24 cellular contexts compared by ENCODE assay signal in genomic region chr10:11918384-11918783, GRCh38.
DNase-seq lines count a peak whose midpoint lies in the region; ATAC-seq and TF ChIP-seq lines count a peak whose summit lies in the region.
"Had no signal": no experiment of that assay in that cellular context is flagged by ENCODE, and none has a peak within 500 bp of the region (broad histone marks: within the 10 kb centered on the region; RNA-seq: fewer than 3 reads in every experiment).

No MANE protein-coding gene starts in this region.

- 0 out of 2 replicates have a peak, but pooled peaks cover 5% of the 10 kb centered on the region for H3F3A ChIP-seq in GM23338 (replicated peaks; ENCODE audit: low read depth)

- peaks cover 4% of the 10 kb centered on the region; the same call in 1 of the 2 replicates for H3K4me1 ChIP-seq in GM23338 (ENCODE audit: insufficient read depth)
- H3K4me1 ChIP-seq: Peyer's patch had no signal

- no peak overlapping the region for H2AFZ ChIP-seq in GM23338

- no peak overlapping the region for H3K4me2 ChIP-seq in GM23338
- H3K4me2 ChIP-seq: KMS-11, SK-N-SH had no signal

- no peaks in the 10 kb centered on the region for H3K27me3 Mint-ChIP-seq in activated naive CD8-positive, alpha-beta T cell treated with anti-CD3 and anti-CD28 coated beads, Interleukin-2, amount 10 ng/mL, durations not matched to agents 7 days and 5 days
- no peaks in the 10 kb centered on the region for H3K27me3 Mint-ChIP-seq in activated naive CD8-positive, alpha-beta T cell treated with anti-CD3 and anti-CD28 coated beads, Interleukin-2, amount 50 U/mL, for 24 hours
- peaks cover 11% of the 10 kb centered on the region for H3K27me3 Mint-ChIP-seq in GM23338 (ENCODE audit: insufficient read depth, low read depth, poor library complexity)
- H3K27me3 Mint-ChIP-seq in T-helper 17 cell: no peaks in the 10 kb centered on the region
- H3K27me3 Mint-ChIP-seq in osteocyte (ENCODE audit: unreplicated experiment): no peaks in the 10 kb centered on the region
- H3K27me3 Mint-ChIP-seq in CD14-positive monocyte (ENCODE audit: low read depth in 3 of 3): peaks cover 0 to 2% (median 0%) of the 10 kb centered on the region in 3 donors
- H3K27me3 Mint-ChIP-seq: IgD-negative memory B cell had no signal

- H3K4me3 Mint-ChIP-seq in activated naive CD8-positive, alpha-beta T cell treated with anti-CD3 and anti-CD28 coated beads, Interleukin-2, amount 10 ng/mL, durations not matched to agents 7 days and 5 days: no peak overlapping the region
- no peak overlapping the region for H3K4me3 Mint-ChIP-seq in activated naive CD8-positive, alpha-beta T cell treated with anti-CD3 and anti-CD28 coated beads, Interleukin-2, amount 50 U/mL, for 24 hours
- H3K4me3 Mint-ChIP-seq in GM23338 (no peak overlapping the region), T-helper 17 cell (no peak overlapping the region), osteocyte (ENCODE audit: unreplicated experiment) (no peak overlapping the region), CD14-positive monocyte (no peak overlapping the region)
- H3K4me3 Mint-ChIP-seq: CD8-positive, alpha-beta T cell; IgD-negative memory B cell had no signal

- H3K4me1 Mint-ChIP-seq in activated naive CD8-positive, alpha-beta T cell treated with anti-CD3 and anti-CD28 coated beads, Interleukin-2, amount 10 ng/mL, durations not matched to agents 7 days and 5 days: peaks cover 6% of the 10 kb centered on the region
- H3K4me1 Mint-ChIP-seq in activated naive CD8-positive, alpha-beta T cell treated with anti-CD3 and anti-CD28 coated beads, Interleukin-2, amount 50 U/mL, for 24 hours: no peaks in the 10 kb centered on the region
- H3K4me1 Mint-ChIP-seq in GM23338 (peaks cover 16% of the 10 kb centered on the region), T-helper 17 cell (peaks cover 3% of the 10 kb centered on the region), osteocyte (ENCODE audit: unreplicated experiment) (peaks cover 3% of the 10 kb centered on the region), CD14-positive monocyte (no peaks in the 10 kb centered on the region)
- H3K4me1 Mint-ChIP-seq: IgD-negative memory B cell had no signal

- no peaks in the 10 kb centered on the region for H3K9me2 ChIP-seq in GM23338 (ENCODE audit: insufficient read depth)
- H3K9me2 ChIP-seq: SK-N-SH had no signal

- H3K27me3 ChIP-seq in GM23338 (ENCODE audit: insufficient read depth): no peaks in the 10 kb centered on the region
- H3K27me3 ChIP-seq: Peyer's patch had no signal

- TF ChIP-seq CTCF in GM23338 (conservative IDR thresholded peaks at IDR 0.05; ENCODE audit: low read depth in 2 of 2) (no peak), osteocyte (IDR thresholded peaks at IDR 0.05) (no peak), CD14-positive monocyte (IDR thresholded peaks at IDR 0.05) (no peak)

- no peaks in the 10 kb centered on the region for H4K20me1 ChIP-seq in GM23338 (replicated peaks; ENCODE audit: insufficient read depth)

- POLR2A ChIA-PET in activated naive CD8-positive, alpha-beta T cell treated with anti-CD3 and anti-CD28 coated beads, Interleukin-2, amount 10 ng/mL, durations not matched to agents 7 days and 5 days (lab: Charles Lee): no interaction called here

- H3K9me3 Mint-ChIP-seq in activated naive CD8-positive, alpha-beta T cell treated with anti-CD3 and anti-CD28 coated beads, Interleukin-2, amount 10 ng/mL, durations not matched to agents 7 days and 5 days: no peaks in the 10 kb centered on the region
- H3K9me3 Mint-ChIP-seq in activated naive CD8-positive, alpha-beta T cell treated with anti-CD3 and anti-CD28 coated beads, Interleukin-2, amount 50 U/mL, for 24 hours: no peaks in the 10 kb centered on the region
- H3K9me3 Mint-ChIP-seq in GM23338 (no peaks in the 10 kb centered on the region), osteocyte (ENCODE audit: unreplicated experiment) (no peaks in the 10 kb centered on the region), CD14-positive monocyte (no peaks in the 10 kb centered on the region)
- H3K9me3 Mint-ChIP-seq: CD8-positive, alpha-beta T cell; IgD-negative memory B cell had no signal

- H3K4me3 ChIP-seq in GM23338: no peak overlapping the region
- H3K4me3 ChIP-seq: GM12878, Peyer's patch had no signal

- H3K9me3 ChIP-seq in T-helper 17 cell (ENCODE audit: control insufficient read depth, low read length, poor library complexity, severe bottlenecking): no peaks in the 10 kb centered on the region
- H3K9me3 ChIP-seq: Peyer's patch, SK-N-SH had no signal

- H3K79me2 ChIP-seq in GM23338 (replicated peaks; ENCODE audit: insufficient read depth): no peaks in the 10 kb centered on the region

- ATAC-seq in activated naive CD8-positive, alpha-beta T cell treated with anti-CD3 and anti-CD28 coated beads, Interleukin-2, amount 10 ng/mL, durations not matched to agents 7 days and 5 days (ENCODE audit: low read depth): no peak
- ATAC-seq in activated naive CD8-positive, alpha-beta T cell treated with anti-CD3 and anti-CD28 coated beads, Interleukin-2, amount 50 U/mL, for 24 hours: no peak
- ATAC-seq in GM23338 (no peak), T-helper 17 cell (no peak)
- ATAC-seq: CD8-positive, alpha-beta T cell; GM12878 had no signal

- DNase-seq in activated naive CD8-positive, alpha-beta T cell treated with anti-CD3 and anti-CD28 coated beads, Interleukin-2, amount 10 ng/mL, durations not matched to agents 7 days and 5 days: no peak
- DNase-seq in activated naive CD8-positive, alpha-beta T cell treated with anti-CD3 and anti-CD28 coated beads, Interleukin-2, amount 50 U/mL, for 24 hours: no peak
- DNase-seq in GM23338 (ENCODE audit: low spot score) (no peak), T-helper 17 cell (no peak), osteocyte (ENCODE audit: extremely low spot score, unreplicated experiment) (peak; percentile 49), GM19238 (ENCODE audit: insufficient read length, low spot score) (no peak), CD14-positive monocyte (ENCODE audit: low spot score) (no peak)
- DNase-seq: CD8-positive, alpha-beta T cell; DMS 273 treated with DMSO at 0.1 percent for 48 hours; DMS79; EL; GDM1; GOT3; HCEC 1CT; MM.1S; NCI-H1694; NCI-H2029 treated with DMSO at 0.1 percent for 48 hours; NCI-H2227 treated with DMSO at 0.1 percent for 48 hours; NCI-H526 treated with DMSO at 0.1 percent for 48 hours; Peyer's patch; SK-N-SH had no signal

- H3K36me3 ChIP-seq in GM23338 (ENCODE audit: insufficient read depth): peaks cover 14% of the 10 kb centered on the region; the same call in 1 of the 2 replicates

- H3K36me3 Mint-ChIP-seq in activated naive CD8-positive, alpha-beta T cell treated with anti-CD3 and anti-CD28 coated beads, Interleukin-2, amount 10 ng/mL, durations not matched to agents 7 days and 5 days: peaks cover 16% of the 10 kb centered on the region
- peaks cover 31% of the 10 kb centered on the region for H3K36me3 Mint-ChIP-seq in activated naive CD8-positive, alpha-beta T cell treated with anti-CD3 and anti-CD28 coated beads, Interleukin-2, amount 50 U/mL, for 24 hours (ENCODE audit: low read depth)
- H3K36me3 Mint-ChIP-seq in GM23338 (ENCODE audit: low read depth) (peaks cover 27% of the 10 kb centered on the region), T-helper 17 cell (ENCODE audit: low read depth) (peaks cover 5% of the 10 kb centered on the region), osteocyte (ENCODE audit: unreplicated experiment) (peaks cover 32% of the 10 kb centered on the region), CD14-positive monocyte (peaks cover 38 to 46% of the 10 kb centered on the region in 2 donors)

- intact Hi-C loops in CD14-positive monocyte (cut with micrococcal nuclease): no loop called here

- H3K27ac Mint-ChIP-seq in activated naive CD8-positive, alpha-beta T cell treated with anti-CD3 and anti-CD28 coated beads, Interleukin-2, amount 10 ng/mL, durations not matched to agents 7 days and 5 days: peak overlapping the region; percentile 52
- H3K27ac Mint-ChIP-seq in activated naive CD8-positive, alpha-beta T cell treated with anti-CD3 and anti-CD28 coated beads, Interleukin-2, amount 50 U/mL, for 24 hours: no peak overlapping the region
- no peak overlapping the region for H3K27ac Mint-ChIP-seq in GM23338
- H3K27ac Mint-ChIP-seq in T-helper 17 cell: peak overlapping the region; percentile 67
- no peak overlapping the region for H3K27ac Mint-ChIP-seq in osteocyte (ENCODE audit: unreplicated experiment)
- peak overlapping the region in 1 of 7 donors; percentile 13 for H3K27ac Mint-ChIP-seq in CD14-positive monocyte

- peak overlapping the region; percentile 69; the same call in 1 of the 2 replicates for H3K27ac ChIP-seq in GM23338 (ENCODE audit: low read depth)
- H3K27ac ChIP-seq: KMS-11, Peyer's patch had no signal

TF ChIP-seq in GM23338, 12 proteins besides CTCF, POLR2A, EP300 and RAD21:
- TF ChIP-seq ZNF331 (CRISPR knock-in tag; IDR thresholded peaks at IDR 0.05; ENCODE audit: low read depth) (no peak), POLR2AphosphoS5 (IDR thresholded peaks at IDR 0.05; ENCODE audit: low read depth) (no peak), CREB1 (CRISPR knock-in tag; IDR thresholded peaks at IDR 0.05; ENCODE audit: low read depth) (no peak), ZNF114 (CRISPR knock-in tag; IDR thresholded peaks at IDR 0.05) (no peak)
TF ChIP-seq in GM23338: peak in this region for 0.

Comparison
In these comparisons a context has a peak if more than half of its experiments do, and no peak if none do; other contexts are left out.
1. H3K27ac Mint-ChIP-seq: peak in activated naive CD8-positive, alpha-beta T cell treated with anti-CD3 and anti-CD28 coated beads, Interleukin-2, amount 10 ng/mL, durations not matched to agents 7 days and 5 days (single experiment) and T-helper 17 cell (single experiment); none in activated naive CD8-positive, alpha-beta T cell treated with anti-CD3 and anti-CD28 coated beads, Interleukin-2, amount 50 U/mL, for 24 hours (single experiment), GM23338 (single experiment) and osteocyte (single experiment).